ENCODE assay signal across 8 cellular contexts in genomic region chr2:160293401-160293911, GRCh38.
DNase-seq lines count a peak whose midpoint lies in the region; ATAC-seq and TF ChIP-seq lines count a peak whose summit lies in the region.
"Had no signal": no experiment of that assay in that cellular context is flagged by ENCODE, and none has a peak within 500 bp of the region (broad histone marks: within the 10 kb centered on the region; RNA-seq: fewer than 3 reads in every experiment).

No MANE protein-coding gene starts in this region.

- peak overlapping the region; percentile 9 for H3K4me2 ChIP-seq in IMR-90 (ENCODE audit: low read depth, low read length)

- H3K9me3 Mint-ChIP-seq in type B pancreatic cell = no peaks in the 10 kb centered on the region

- H3K4me1 Mint-ChIP-seq in type B pancreatic cell (ENCODE audit: unreplicated experiment) = peaks cover 15% of the 10 kb centered on the region

- H3K23ac ChIP-seq in IMR-90 (ENCODE audit: low read depth, low read length) = peak overlapping the region; percentile 85

- H4K8ac ChIP-seq in IMR-90 (ENCODE audit: low read depth in 2 of 2, low read length in 2 of 2) = peak overlapping the region; percentile 8 to 77; a peak in 3 of 4 replicates

- H4K91ac ChIP-seq in IMR-90 (ENCODE audit: insufficient read depth, low read depth, low read length) = peak overlapping the region; percentile 85

- peak overlapping the region; percentile 10; the same call in 1 of the 2 replicates for H3K9ac ChIP-seq in IMR-90 (ENCODE audit: low read depth, low read length)

- peak overlapping the region; percentile 93 for H2AK5ac ChIP-seq in IMR-90 (ENCODE audit: low read depth, low read length)

- H3K79me1 ChIP-seq in IMR-90 (ENCODE audit: low read depth in 1 of 2, low read length in 2 of 2) = peaks cover 41 to 81% of the 10 kb centered on the region in 2 experiments

- no CpG with 5 or more reads among the region's 5 CpGs for WGBS in IMR-90 (ENCODE audit: extremely low coverage in 2 of 2, insufficient read length in 1 of 2), 2 experiments

- no peak for TF ChIP-seq POLR2A in IMR-90 (IDR thresholded peaks at IDR 0.05; ENCODE audit: low read depth, low read length)

- H4K20me1 ChIP-seq in IMR-90 (ENCODE audit: insufficient read depth, low read length) = peaks cover 8% of the 10 kb centered on the region; the same call in 1 of the 2 replicates

- peak; percentile 94 for DNase-seq in IMR-90
- DNase-seq in cardiac fibroblast (ENCODE audit: low read depth in 2 of 2) = peak; percentile 92 to 96
- DNase-seq in lower lobe of right lung = no peak
- DNase-seq in type B pancreatic cell (ENCODE audit: extremely low spot score, unreplicated experiment) = no peak
- DNase-seq in dorsolateral prefrontal cortex = no peak
- DNase-seq in NCI-H1048 (lab: John Stamatoyannopoulos, UW) = no peak
- DNase-seq: SHP77 treated with DMSO at 0.1 percent for 48 hours had no signal

- TF ChIP-seq CTCF in IMR-90 (conservative IDR thresholded peaks at IDR 0.05; ENCODE audit: low read depth, low read length) (no peak), cardiac fibroblast (IDR thresholded peaks at IDR 0.05; ENCODE audit: low read depth, low read length) (no peak), lower lobe of right lung (IDR thresholded peaks at IDR 0.05) (no peak), type B pancreatic cell (conservative IDR thresholded peaks at IDR 0.05) (no peak), dorsolateral prefrontal cortex (IDR thresholded peaks at IDR 0.05 in 54 of 56, conservative IDR thresholded peaks at IDR 0.05 in 2 of 56; ENCODE audit: low read depth in 1 of 56, partially characterized antibody in 56 of 56) (no peak)

- H2BK15ac ChIP-seq in IMR-90 (ENCODE audit: low read depth, low read length) = peak overlapping the region; percentile 74; the same call in 2 of the 3 replicates

- H3K14ac ChIP-seq in IMR-90 (replicated peaks; ENCODE audit: low read depth, low read length) = peak overlapping the region; percentile 95

- CTCF ChIA-PET in IMR-90 (lab: Yijun Ruan, JAX) = interaction anchor here (0.8 kb wide), 1 partner anchor 676 kb away, joined by 3 read pairs; no protein-coding TSS in a partner anchor

- H3K27me3 ChIP-seq in IMR-90 (ENCODE audit: control insufficient read depth, insufficient read depth, low read length) (no peaks in the 10 kb centered on the region), lower lobe of right lung (ENCODE audit: low read depth) (no peaks in the 10 kb centered on the region), dorsolateral prefrontal cortex (no peaks in the 10 kb centered on the region)

- H3K56ac ChIP-seq in IMR-90 (ENCODE audit: extremely low read depth, insufficient read depth, low read length) = peak overlapping the region; percentile 64

- dilution Hi-C loops in IMR-90 (cut with HindIII; ENCODE audit: low sequenced_read_pairs, unreplicated experiment) = no loop called here

- H2BK5ac ChIP-seq in IMR-90 (ENCODE audit: low read depth, low read length, poor library complexity, severe bottlenecking) = peak overlapping the region; percentile 86

- peak; percentile 82 for ATAC-seq in IMR-90 (ENCODE audit: low read depth)
- peak; percentile 37 to 61 for ATAC-seq in lower lobe of right lung
- no peak for ATAC-seq in HG03139 (IDR thresholded peaks at IDR 0.05; ENCODE audit: unreplicated experiment)

- H2BK20ac ChIP-seq in IMR-90 (ENCODE audit: low read depth, low read length) = peak overlapping the region; percentile 87

- peak overlapping the region; percentile 21 for H3K27ac Mint-ChIP-seq in type B pancreatic cell

- H3K36me3 ChIP-seq in IMR-90 (ENCODE audit: control insufficient read depth, insufficient read depth, low read length) (peaks cover 33% of the 10 kb centered on the region), lower lobe of right lung (peaks cover 33% of the 10 kb centered on the region)

- no peak for TF ChIP-seq RAD21 in IMR-90 (IDR thresholded peaks at IDR 0.05; ENCODE audit: low read length)

- H3K4me3 ChIP-seq in IMR-90 (ENCODE audit: insufficient read depth, low read depth, low read length) (no peak overlapping the region), cardiac fibroblast (replicated peaks in 1 of 2; ENCODE audit: low read depth in 2 of 2, low read length in 2 of 2) (no peak overlapping the region), lower lobe of right lung (no peak overlapping the region), dorsolateral prefrontal cortex (no peak overlapping the region)

- peak overlapping the region; percentile 27 for H4K5ac ChIP-seq in IMR-90 (ENCODE audit: low read depth, low read length)

- peak overlapping the region; percentile 69 for H2AFZ ChIP-seq in IMR-90 (replicated peaks; ENCODE audit: low read length, poor library complexity)

- H3K4me3 Mint-ChIP-seq in type B pancreatic cell = no peak overlapping the region

- intact Hi-C loops in IMR-90 (cut with micrococcal nuclease) = no loop called here
- intact Hi-C loops in lower lobe of right lung (cut with DNase I) = no loop called here
- intact Hi-C loops in dorsolateral prefrontal cortex (cut with DNase I) = no loop called here

- peak overlapping the region; percentile 94 for H3K4ac ChIP-seq in IMR-90 (ENCODE audit: low read depth, low read length)

- H2AK9ac ChIP-seq in IMR-90 (replicated peaks; ENCODE audit: low read depth, low read length, poor library complexity) = peak overlapping the region; percentile 75

- peak overlapping the region; percentile 33 for H3K18ac ChIP-seq in IMR-90 (ENCODE audit: low read depth, low read length)

- POLR2A ChIA-PET in IMR-90 (lab: Charles Lee; ENCODE audit: unreplicated experiment) = no interaction called here

- H3K27ac ChIP-seq in IMR-90 (ENCODE audit: insufficient read depth, low read length) (peak overlapping the region; percentile 31), lower lobe of right lung (peak overlapping the region; percentile 59), dorsolateral prefrontal cortex (no peak overlapping the region)

- peaks cover 56% of the 10 kb centered on the region for H3K36me3 Mint-ChIP-seq in type B pancreatic cell

- in situ Hi-C loops in IMR-90 (cut with MboI; ENCODE audit: low sequenced_read_pairs) = no loop called here

- H3K9me3 ChIP-seq in IMR-90 (ENCODE audit: control insufficient read depth, insufficient read depth, low read length) (no peaks in the 10 kb centered on the region), lower lobe of right lung (no peaks in the 10 kb centered on the region)

- peak overlapping the region; percentile 93 for H2BK120ac ChIP-seq in IMR-90 (ENCODE audit: low read depth, low read length)

- H3K9me1 ChIP-seq in IMR-90 (ENCODE audit: insufficient read depth, low read length) = peaks cover 27% of the 10 kb centered on the region

- H3K27me3 Mint-ChIP-seq in type B pancreatic cell = no peaks in the 10 kb centered on the region

- peaks cover 33% of the 10 kb centered on the region for H3K4me1 ChIP-seq in IMR-90 (ENCODE audit: control insufficient read depth, insufficient read depth, low read length)
- peaks cover 57% of the 10 kb centered on the region for H3K4me1 ChIP-seq in lower lobe of right lung

- BruUV-seq in IMR-90 (replicated peaks; lab: Mats Ljungman, UMichigan) = no TSS peak

TF ChIP-seq in IMR-90, 13 proteins besides CTCF, POLR2A, EP300 and RAD21:
- TF ChIP-seq BHLHE40 (IDR thresholded peaks at IDR 0.05; ENCODE audit: low read depth, low read length) (peak; percentile 39; the same call in 1 of the 2 replicates), RCOR1 (IDR thresholded peaks at IDR 0.05; ENCODE audit: insufficient replicate concordance, low read length) (no peak), NFE2L2 (IDR thresholded peaks at IDR 0.05; ENCODE audit: low read depth, low read length) (peak; percentile 55; the same call in 1 of the 2 replicates), SMC3 (IDR thresholded peaks at IDR 0.05; ENCODE audit: low read depth, low read length) (no peak; the same call in 1 of the 2 replicates), FOS (IDR thresholded peaks at IDR 0.05; ENCODE audit: low read depth, low read length) (peak; percentile 51; the same call in 1 of the 2 replicates), USF2 (IDR thresholded peaks at IDR 0.05; ENCODE audit: low read depth, low read length) (peak; percentile 38; the same call in 1 of the 2 replicates), MAFK (IDR thresholded peaks at IDR 0.05; ENCODE audit: low read depth, low read length) (peak; percentile 36; the same call in 1 of the 2 replicates)

Comparison
In these comparisons a context has a peak if more than half of its experiments do, and no peak if none do; other contexts are left out.
1. DNase-seq: peak in IMR-90 (single experiment) and cardiac fibroblast (2 of 2); none in lower lobe of right lung (single experiment), type B pancreatic cell (single experiment), dorsolateral prefrontal cortex (0 of 10) and NCI-H1048 (single experiment).
2. H3K27ac ChIP-seq: peak in IMR-90 (single experiment) and lower lobe of right lung (single experiment); none in dorsolateral prefrontal cortex (0 of 59).